ENCODE assay signal across 15 cellular contexts in genomic region chr12:16609140-16609539, GRCh38. TPM values are rescaled to one million over a fixed set of nuclear protein-coding genes. Genes with fewer than 3 reads are reported as not detected.
A peak's percentile ranks its signal among the peaks of the same experiment; 100 is the strongest.
DNase-seq lines count a peak whose midpoint lies in the region; ATAC-seq and TF ChIP-seq lines count a peak whose summit lies in the region.
"Had no signal": no experiment of that assay in that cellular context is flagged by ENCODE, and none has a peak within 500 bp of the region (broad histone marks: within the 10 kb centered on the region; RNA-seq: fewer than 3 reads in every experiment).

No MANE protein-coding gene starts in this region.

- POLR2A ChIA-PET in MCF 10A (lab: Yijun Ruan, JAX): no interaction called here

- in situ Hi-C loops in astrocyte of the spinal cord (cut with HindIII; ENCODE audit: low sequenced_read_pairs): no loop called here

- H3K36me3 ChIP-seq in breast epithelium: no peaks in the 10 kb centered on the region
- H3K36me3 ChIP-seq in upper lobe of left lung: no peaks in the 10 kb centered on the region
- H3K36me3 ChIP-seq: BLaER1 treated with 17β-estradiol and CSF1 and Interleukin-3, amounts not matched to agents 10 nM and 100 nM; spleen had no signal

- H3K27me3 ChIP-seq in breast epithelium (no peaks in the 10 kb centered on the region), upper lobe of left lung (no peaks in the 10 kb centered on the region)

- no peaks in the 10 kb centered on the region for H3K9me3 Mint-ChIP-seq in MCF 10A (ENCODE audit: unreplicated experiment)

- no peaks in the 10 kb centered on the region for H3K27me3 Mint-ChIP-seq in MCF 10A (ENCODE audit: insufficient read depth, unreplicated experiment)

- CTCF ChIA-PET in MCF 10A (lab: Yijun Ruan, JAX): interaction anchor here (0.6 kb wide), 1 partner anchor 252 kb away, joined by 4 read pairs; no protein-coding TSS in a partner anchor

- H3K4me1 Mint-ChIP-seq in MCF 10A (ENCODE audit: insufficient read depth, unreplicated experiment): peaks cover 24% of the 10 kb centered on the region
- H3K4me1 Mint-ChIP-seq: immature natural killer cell had no signal

- H3K9me3 ChIP-seq in breast epithelium (no peaks in the 10 kb centered on the region), upper lobe of left lung (no peaks in the 10 kb centered on the region)
- H3K9me3 ChIP-seq: spleen had no signal

- H3K27ac ChIP-seq in breast epithelium (no peak overlapping the region), upper lobe of left lung (peak overlapping the region; percentile 44 to 89 (median 82))
- H3K27ac ChIP-seq: BLaER1 treated with 17β-estradiol and CSF1 and Interleukin-3, amounts not matched to agents 10 nM and 100 nM; spleen had no signal

- no peak overlapping the region for H3K4me3 Mint-ChIP-seq in MCF 10A (ENCODE audit: unreplicated experiment)
- H3K4me3 Mint-ChIP-seq: immature natural killer cell had no signal

- no peaks in the 10 kb centered on the region for H3K36me3 Mint-ChIP-seq in MCF 10A (ENCODE audit: insufficient read depth, unreplicated experiment)

- H3K4me3 ChIP-seq in breast epithelium (peak overlapping the region in 2 of 3 donors; percentile 8 to 23), astrocyte of the spinal cord (ENCODE audit: low read depth, low read length) (peak overlapping the region; percentile 30), upper lobe of left lung (peak overlapping the region in 3 of 4 donors; percentile 16 to 55 (median 51)), lower leg skin (ENCODE audit: low read depth, poor library complexity, severe bottlenecking) (no peak overlapping the region)
- H3K4me3 ChIP-seq: BLaER1 treated with 17β-estradiol and CSF1 and Interleukin-3, amounts not matched to agents 10 nM and 100 nM; spleen had no signal

- H3K4me1 ChIP-seq in breast epithelium (no peaks in the 10 kb centered on the region), upper lobe of left lung (no peaks in the 10 kb centered on the region)
- H3K4me1 ChIP-seq: BLaER1 treated with 17β-estradiol and CSF1 and Interleukin-3, amounts not matched to agents 10 nM and 100 nM had no signal

- WGBS in upper lobe of left lung, 2 donors: 6 to 10% methylated on average over 7 of the region's 7 CpGs
- WGBS in lower leg skin, 2 donors: 12 to 20% methylated on average over 7 of the region's 7 CpGs

- intact Hi-C loops in breast epithelium (cut with DNase I; ENCODE audit: low total_unique reads) (loop anchor here (2.0 kb wide), 1 partner anchor 74 kb away; no protein-coding TSS in a partner anchor), MCF 10A (cut with micrococcal nuclease) (loop anchor here (5.0 kb wide), 1 partner anchor 262 kb away; the partner anchor contains the start of gene MGST1), lower leg skin (cut with DNase I; ENCODE audit: low total_unique reads) (no loop called here)

- TF ChIP-seq CTCF in breast epithelium (IDR thresholded peaks at IDR 0.05): no peak
- TF ChIP-seq CTCF in MCF 10A (IDR thresholded peaks at IDR 0.05; ENCODE audit: unreplicated experiment): no peak
- TF ChIP-seq CTCF in astrocyte of the spinal cord (IDR thresholded peaks at IDR 0.05; ENCODE audit: low read depth, low read length): no peak
- TF ChIP-seq CTCF in upper lobe of left lung (IDR thresholded peaks at IDR 0.05): no peak
- TF ChIP-seq CTCF in lower leg skin (IDR thresholded peaks at IDR 0.05): no peak

- DNase-seq in breast epithelium (ENCODE audit: low spot score in 2 of 2) (no peak), MCF 10A (ENCODE audit: unreplicated experiment) (no peak), astrocyte of the spinal cord (ENCODE audit: low read depth, low spot score) (no peak), middle frontal gyrus (ENCODE audit: extremely low spot score, low spot score) (peak; percentile 3), upper lobe of left lung (no peak), lower leg skin (ENCODE audit: low spot score in 2 of 2) (no peak), HK-2 (ENCODE audit: unreplicated experiment) (no peak), islet precursor cell (no peak)
- DNase-seq: activated T-cell treated with anti-CD3 and anti-CD28 coated beads for 4 hours; immature natural killer cell; NCI-H1436 treated with DMSO at 0.1 percent for 48 hours; spleen; stimulated activated naive CD8-positive, alpha-beta T cell treated with anti-CD3 and anti-CD28 coated beads, Interleukin-15, Interleukin-2, amounts not matched to agents 100 U/mL and 50 U/mL, for 24 hours; T-helper 1 cell had no signal

- no TSS peak for BruUV-seq in MCF 10A (replicated peaks; lab: Mats Ljungman, UMichigan)

- no peak for ATAC-seq in upper lobe of left lung (ENCODE audit: low FRiP score in 2 of 2)
- ATAC-seq: stimulated activated naive CD8-positive, alpha-beta T cell treated with anti-CD3 and anti-CD28 coated beads, Interleukin-15, Interleukin-2, amounts not matched to agents 100 U/mL and 50 U/mL, for 24 hours had no signal

- TF ChIP-seq EP300 in upper lobe of left lung (IDR thresholded peaks at IDR 0.05): no peak

- no peak overlapping the region for H3K27ac Mint-ChIP-seq in MCF 10A (ENCODE audit: low read depth, unreplicated experiment)
- H3K27ac Mint-ChIP-seq: immature natural killer cell had no signal

- TF ChIP-seq POLR2A in breast epithelium (IDR thresholded peaks at IDR 0.05) (no peak), upper lobe of left lung (IDR thresholded peaks at IDR 0.05) (no peak), lower leg skin (IDR thresholded peaks at IDR 0.05) (no peak)

RNA-seq across cellular contexts. Expression of gene LMO3, which starts 3.2 kb away (rescaled TPM):
- total RNA-seq in breast epithelium: 10 to 100 TPM in 2 of 3 donors, 1 to 10 TPM in 1; 6.9 to 56.3 (median 16.5) TPM
- total RNA-seq in MCF 10A (2022): not detected in 2 replicates
- total RNA-seq in upper lobe of left lung: 100 to 1,000 TPM; 100 to 372 (median 166) TPM
- total RNA-seq in lower leg skin: 1 to 10 TPM; 1.7 to 5.8 (median 3.4) TPM

Comparison
In these comparisons a context has a peak if more than half of its experiments do, and no peak if none do; other contexts are left out.
1. H3K27ac ChIP-seq: peak in upper lobe of left lung (4 of 4); none in breast epithelium (0 of 2).